In genomic region chr15:101470548-101471239, GRCh38 we compare ENCODE assay signal across 29 cellular contexts. TPM values are rescaled to one million over a fixed set of nuclear protein-coding genes. Genes with fewer than 3 reads are reported as not detected.
DNase-seq lines count a peak whose midpoint lies in the region; ATAC-seq and TF ChIP-seq lines count a peak whose summit lies in the region.
"Had no signal": no experiment of that assay in that cellular context is flagged by ENCODE, and none has a peak within 500 bp of the region (broad histone marks: within the 10 kb centered on the region; RNA-seq: fewer than 3 reads in every experiment).

No MANE protein-coding gene starts in this region.

- H3K4me1 ChIP-seq in right atrium auricular region = peaks cover 0 to 11% of the 10 kb centered on the region in 2 donors
- H3K4me1 ChIP-seq in neural progenitor cell = peaks cover 17% of the 10 kb centered on the region
- H3K4me1 ChIP-seq: body of pancreas, thyroid gland, vagina had no signal

- no peak overlapping the region for H3K9ac ChIP-seq in neural progenitor cell

- H3K4me3 ChIP-seq in right atrium auricular region = no peak overlapping the region
- no peak overlapping the region for H3K4me3 ChIP-seq in neural progenitor cell
- H3K4me3 ChIP-seq: body of pancreas, mucosa of descending colon, thyroid gland, vagina had no signal

- H3K4me3 Mint-ChIP-seq in WTC11 = no peak overlapping the region
- no peak overlapping the region for H3K4me3 Mint-ChIP-seq in neural progenitor cell
- no peak overlapping the region for H3K4me3 Mint-ChIP-seq in T-helper 2 cell treated with Interferon-gamma antibody and Interleukin-4, amounts not matched to agents 5 μg/mL and 100 μg/mL, for 36 hours
- H3K4me3 Mint-ChIP-seq: activated CD8-positive, alpha-beta T cell treated with anti-CD3 and anti-CD28 coated beads for 36 hours had no signal

- DNase-seq in COLO829 (ENCODE audit: low spot score) = peak; percentile 78
- no peak for DNase-seq in WTC11 (ENCODE audit: low spot score)
- no peak for DNase-seq in right atrium auricular region (ENCODE audit: low spot score)
- no peak for DNase-seq in neural progenitor cell (ENCODE audit: low spot score)
- no peak for DNase-seq in T-helper 2 cell treated with Interferon-gamma antibody and Interleukin-4, amounts not matched to agents 5 μg/mL and 100 μg/mL, for 36 hours (ENCODE audit: low spot score)
- DNase-seq in activated naive CD4-positive, alpha-beta T cell treated with anti-CD3 and anti-CD28 coated beads, Interleukin-2, amount 50 U/mL, for 16 hours = no peak
- DNase-seq in NCI-H1694 (lab: John Stamatoyannopoulos, UW) = no peak
- no peak for DNase-seq in GM10248 (ENCODE audit: extremely low spot score)
- DNase-seq: activated CD4-positive, alpha-beta T cell treated with anti-CD3 and anti-CD28 coated beads for 1 hour; activated CD8-positive, alpha-beta T cell treated with anti-CD3 and anti-CD28 coated beads for 36 hours; activated T-cell treated with anti-CD3 and anti-CD28 coated beads for 4 hours; body of pancreas; C1 segment of cervical spinal cord; DMS79 treated with DMSO at 0.1 percent for 48 hours; effector CD8-positive, alpha-beta T cell; erythroblast; Karpas-422; mucosa of descending colon; MV-4-11; NCI-H146; NCI-H446 treated with DMSO at 0.1 percent for 48 hours; NCI-H82; stimulated activated CD4-positive, alpha-beta T cell treated with anti-CD3 and anti-CD28 coated beads, Interleukin-15, amount 100 ng/mL, for 24 hours; stimulated activated naive CD4-positive, alpha-beta T cell treated with Interleukin-2 at 50 U/mL for 16 hours; thyroid gland had no signal

- H3K79me2 ChIP-seq in neural progenitor cell (ENCODE audit: low read depth) = no peaks in the 10 kb centered on the region

- no peaks in the 10 kb centered on the region for H4K20me1 ChIP-seq in neural progenitor cell (ENCODE audit: low read depth)

- CTCF ChIA-PET in WTC11 (lab: Charles Lee) (interaction anchor here (1.0 kb wide), 1 partner anchor 150 kb away, joined by 3 read pairs; no protein-coding TSS in a partner anchor), GM10248 (lab: Yijun Ruan, JAX) (interaction anchor here (1.5 to 2.0 kb wide), 2 partner anchors 10 to 12 kb away, joined by 3 to 5 read pairs; no protein-coding TSS in a partner anchor)

- H3K27me3 Mint-ChIP-seq in WTC11 (ENCODE audit: low read depth) (no peaks in the 10 kb centered on the region), neural progenitor cell (ENCODE audit: insufficient read depth, low read depth) (peaks cover 7% of the 10 kb centered on the region)
- H3K27me3 Mint-ChIP-seq in T-helper 2 cell treated with Interferon-gamma antibody and Interleukin-4, amounts not matched to agents 5 μg/mL and 100 μg/mL, for 36 hours (ENCODE audit: low read depth) = peaks cover 20% of the 10 kb centered on the region

- H3K27ac ChIP-seq in right atrium auricular region = peak overlapping the region; percentile 6 to 75
- H3K27ac ChIP-seq in neural progenitor cell = no peak overlapping the region
- H3K27ac ChIP-seq: body of pancreas, HL-60, thyroid gland, vagina had no signal

- H3F3A ChIP-seq in neural progenitor cell (ENCODE audit: low read depth) = peaks cover 4% of the 10 kb centered on the region

- no peaks in the 10 kb centered on the region for H3K36me3 Mint-ChIP-seq in WTC11
- no peaks in the 10 kb centered on the region for H3K36me3 Mint-ChIP-seq in neural progenitor cell
- no peaks in the 10 kb centered on the region for H3K36me3 Mint-ChIP-seq in T-helper 2 cell treated with Interferon-gamma antibody and Interleukin-4, amounts not matched to agents 5 μg/mL and 100 μg/mL, for 36 hours (ENCODE audit: low read depth)

- POLR2A ChIA-PET in WTC11 (lab: Charles Lee) = no interaction called here
- POLR2A ChIA-PET in GM10248 (lab: Yijun Ruan, JAX) = no interaction called here

- H3K9me3 Mint-ChIP-seq in WTC11 (peaks cover 8% of the 10 kb centered on the region), neural progenitor cell (peaks cover 4% of the 10 kb centered on the region)
- H3K9me3 Mint-ChIP-seq in T-helper 2 cell treated with Interferon-gamma antibody and Interleukin-4, amounts not matched to agents 5 μg/mL and 100 μg/mL, for 36 hours = peaks cover 6% of the 10 kb centered on the region

- H3K27me3 ChIP-seq in right atrium auricular region = no peaks in the 10 kb centered on the region
- no peaks in the 10 kb centered on the region for H3K27me3 ChIP-seq in neural progenitor cell
- H3K27me3 ChIP-seq: body of pancreas, thyroid gland, vagina had no signal

- H3K27ac Mint-ChIP-seq in WTC11 (no peak overlapping the region), neural progenitor cell (no peak overlapping the region)
- no peak overlapping the region for H3K27ac Mint-ChIP-seq in T-helper 2 cell treated with Interferon-gamma antibody and Interleukin-4, amounts not matched to agents 5 μg/mL and 100 μg/mL, for 36 hours
- H3K27ac Mint-ChIP-seq: activated CD8-positive, alpha-beta T cell treated with anti-CD3 and anti-CD28 coated beads for 36 hours had no signal

- H3K9me3 ChIP-seq in right atrium auricular region (no peaks in the 10 kb centered on the region), neural progenitor cell (ENCODE audit: low read depth) (no peaks in the 10 kb centered on the region)
- H3K9me3 ChIP-seq: body of pancreas, thyroid gland, vagina had no signal

- H3K4me1 Mint-ChIP-seq in WTC11 = no peaks in the 10 kb centered on the region
- peaks cover 3% of the 10 kb centered on the region for H3K4me1 Mint-ChIP-seq in neural progenitor cell
- H3K4me1 Mint-ChIP-seq in T-helper 2 cell treated with Interferon-gamma antibody and Interleukin-4, amounts not matched to agents 5 μg/mL and 100 μg/mL, for 36 hours (ENCODE audit: low read depth) = no peaks in the 10 kb centered on the region

- peak; percentile 61 for ATAC-seq in WTC11
- ATAC-seq: activated CD8-positive, alpha-beta T cell treated with anti-CD3 and anti-CD28 coated beads for 36 hours; body of pancreas; HCT116; mucosa of descending colon; sciatic nerve had no signal

- H3K4me2 ChIP-seq in neural progenitor cell = peak overlapping the region; percentile 18

- H3K36me3 ChIP-seq in right atrium auricular region (no peaks in the 10 kb centered on the region), neural progenitor cell (no peaks in the 10 kb centered on the region)
- H3K36me3 ChIP-seq: thyroid gland, vagina had no signal

- peak overlapping the region; percentile 41 for H2AFZ ChIP-seq in neural progenitor cell (replicated peaks)

- TF ChIP-seq CTCF in WTC11 (IDR thresholded peaks at IDR 0.05) (no peak), right atrium auricular region (IDR thresholded peaks at IDR 0.05) (no peak), neural progenitor cell (IDR thresholded peaks at IDR 0.05) (no peak), GM10248 (IDR thresholded peaks at IDR 0.05; ENCODE audit: control extremely low read depth, extremely low read depth, low read depth, missing control alignments) (no peak)

TF ChIP-seq in WTC11, 78 proteins besides CTCF, POLR2A, EP300 and RAD21 (continues in another document):
- TF ChIP-seq ELF4 (CRISPR knock-in tag; IDR thresholded peaks at IDR 0.05; ENCODE audit: low read depth) (no peak), ZNF138 (CRISPR knock-in tag; conservative IDR thresholded peaks at IDR 0.05) (no peak), EMX1 (CRISPR knock-in tag; IDR thresholded peaks at IDR 0.05) (no peak), NR3C1 (CRISPR knock-in tag; conservative IDR thresholded peaks at IDR 0.05; ENCODE audit: low read depth) (no peak), SMAD4 (CRISPR knock-in tag; IDR thresholded peaks at IDR 0.05) (no peak), SP1 (CRISPR knock-in tag; conservative IDR thresholded peaks at IDR 0.05) (no peak), ATF3 (CRISPR knock-in tag; conservative IDR thresholded peaks at IDR 0.05) (no peak), ZNF423 (CRISPR knock-in tag; IDR thresholded peaks at IDR 0.05) (no peak)
- TF ChIP-seq, protein P1, sequence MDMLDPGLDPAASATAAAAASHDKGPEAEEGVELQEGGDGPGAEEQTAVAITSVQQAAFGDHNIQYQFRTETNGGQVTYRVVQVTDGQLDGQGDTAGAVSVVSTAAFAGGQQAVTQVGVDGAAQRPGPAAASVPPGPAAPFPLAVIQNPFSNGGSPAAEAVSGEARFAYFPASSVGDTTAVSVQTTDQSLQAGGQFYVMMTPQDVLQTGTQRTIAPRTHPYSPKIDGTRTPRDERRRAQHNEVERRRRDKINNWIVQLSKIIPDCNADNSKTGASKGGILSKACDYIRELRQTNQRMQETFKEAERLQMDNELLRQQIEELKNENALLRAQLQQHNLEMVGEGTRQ (CRISPR knock-in tag; IDR thresholded peaks at IDR 0.05) = no peak
- TF ChIP-seq, protein P2, sequence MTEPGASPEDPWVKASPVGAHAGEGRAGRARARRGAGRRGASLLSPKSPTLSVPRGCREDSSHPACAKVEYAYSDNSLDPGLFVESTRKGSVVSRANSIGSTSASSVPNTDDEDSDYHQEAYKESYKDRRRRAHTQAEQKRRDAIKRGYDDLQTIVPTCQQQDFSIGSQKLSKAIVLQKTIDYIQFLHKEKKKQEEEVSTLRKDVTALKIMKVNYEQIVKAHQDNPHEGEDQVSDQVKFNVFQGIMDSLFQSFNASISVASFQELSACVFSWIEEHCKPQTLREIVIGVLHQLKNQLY (CRISPR knock-in tag; IDR thresholded peaks at IDR 0.05) = no peak

RNA-seq across cellular contexts. Expression of gene PCSK6, which starts 18.8 kb away (rescaled TPM):
- total RNA-seq in WTC11 (2021) (2.9 to 3.8 TPM (median 3.8 TPM) in 3 replicates), right atrium auricular region (10 to 100 TPM; 14.4 to 19.9 TPM), neural progenitor cell (ENCODE audit: low replicate concordance) (1.9 and 2.2 TPM in 2 replicates)
